Comparison of ENCODE assay signal across 9 cellular contexts in the genomic region with DNA sequence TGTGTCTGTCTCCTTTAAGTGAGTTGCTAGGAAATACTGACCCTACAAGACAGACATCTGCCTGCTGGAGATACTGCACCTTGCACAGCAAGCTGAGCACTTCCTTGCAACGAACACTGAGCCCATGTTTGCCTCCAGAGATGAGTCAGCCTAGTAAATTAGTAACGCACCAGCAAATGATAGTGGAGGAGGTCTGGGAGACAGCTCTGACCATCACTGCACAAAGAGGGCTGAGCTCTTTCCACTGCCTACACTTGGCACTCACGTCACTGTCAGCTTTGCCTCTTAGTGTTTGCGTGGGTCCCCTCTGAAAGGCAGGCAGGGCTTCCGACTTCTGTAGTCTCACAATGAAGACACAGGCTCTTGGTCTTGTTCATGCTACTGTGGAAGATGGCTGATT.
DNase-seq lines count a peak whose midpoint lies in the region; ATAC-seq and TF ChIP-seq lines count a peak whose summit lies in the region.
"Had no signal": no experiment of that assay in that cellular context is flagged by ENCODE, and none has a peak within 500 bp of the region (broad histone marks: within the 10 kb centered on the region; RNA-seq: fewer than 3 reads in every experiment).

No MANE protein-coding gene starts in this region.

- DNase-seq in GM13977 (ENCODE audit: low spot score) (peak; percentile 83), anterior cingulate cortex (lab: John Stamatoyannopoulos, UW) (peak in 47 of 58 donors; percentile 16 to 88 (median 54)), smooth muscle cell (lab: John Stamatoyannopoulos, UW; ENCODE audit: unreplicated experiment) (no peak), tibial artery (no peak)
- DNase-seq in effector CD8-positive, alpha-beta T cell (lab: John Stamatoyannopoulos, UW), result no peak
- DNase-seq in activated CD4-positive, alpha-beta T cell treated with anti-CD3 and anti-CD28 coated beads, Interleukin-2, amount 50 U/mL, for 1 hour, result no peak
- DNase-seq: naive B cell had no signal

- H3K36me3 ChIP-seq in smooth muscle cell (ENCODE audit: low read depth) (no peaks in the 10 kb centered on the region), tibial artery (peaks cover 0 to 20% (median 7%) of the 10 kb centered on the region in 3 donors)

- H3F3A ChIP-seq in smooth muscle cell (ENCODE audit: low read depth), result no peaks in the 10 kb centered on the region

- ATAC-seq in GM21381 (IDR thresholded peaks at IDR 0.05; ENCODE audit: unreplicated experiment), result peak; percentile 98
- peak; percentile 99 for ATAC-seq in HG03521 (IDR thresholded peaks at IDR 0.05; ENCODE audit: unreplicated experiment)

- no peaks in the 10 kb centered on the region for H3K9me3 ChIP-seq in smooth muscle cell (replicated peaks; ENCODE audit: low read depth)
- no peaks in the 10 kb centered on the region for H3K9me3 ChIP-seq in tibial artery

- H3K4me1 ChIP-seq in smooth muscle cell (ENCODE audit: low read depth), result no peaks in the 10 kb centered on the region
- H3K4me1 ChIP-seq in tibial artery, result peaks cover 0 to 6% (median 0%) of the 10 kb centered on the region in 4 donors

- H3K4me3 ChIP-seq in smooth muscle cell, result no peak overlapping the region
- no peak overlapping the region for H3K4me3 ChIP-seq in tibial artery

- intact Hi-C loops in tibial artery (cut with DNase I; ENCODE audit: low total_unique reads), result no loop called here

- in situ Hi-C loops in GM13977 (cut with MboI; ENCODE audit: low pct_unique_long_range_greater_than_20kb, low sequenced_read_pairs, unreplicated experiment), result no loop called here

- TF ChIP-seq CTCF in GM13977 (IDR thresholded peaks at IDR 0.05; ENCODE audit: extremely low read depth, insufficient read depth, missing control alignments) (no peak), smooth muscle cell (IDR thresholded peaks at IDR 0.05; ENCODE audit: borderline replicate concordance, insufficient read depth, poor library complexity, severe bottlenecking) (no peak), tibial artery (IDR thresholded peaks at IDR 0.05) (no peak)

- no peaks in the 10 kb centered on the region for H3K27me3 ChIP-seq in smooth muscle cell (ENCODE audit: low read depth)
- H3K27me3 ChIP-seq in tibial artery, result no peaks in the 10 kb centered on the region

- peak overlapping the region; percentile 13 for H3K4me2 ChIP-seq in smooth muscle cell

- 21% methylated on average over 5 of the region's 5 CpGs for WGBS in smooth muscle cell (ENCODE audit: low lambda C conversion rate)

- peak overlapping the region; percentile 28 for H3K27ac ChIP-seq in smooth muscle cell (ENCODE audit: low read depth)
- H3K27ac ChIP-seq in tibial artery, result no peak overlapping the region

- no peaks in the 10 kb centered on the region for H3K79me2 ChIP-seq in smooth muscle cell (ENCODE audit: low read depth)

- H2AFZ ChIP-seq in smooth muscle cell (ENCODE audit: low read depth), result no peak overlapping the region

- no peaks in the 10 kb centered on the region for H4K20me1 ChIP-seq in smooth muscle cell (ENCODE audit: low read depth)

- H3K9ac ChIP-seq in smooth muscle cell (ENCODE audit: low read depth), result no peak overlapping the region

Comparison
In these comparisons a context has a peak if more than half of its experiments do, and no peak if none do; other contexts are left out.
1. DNase-seq: peak in GM13977 (single experiment) and anterior cingulate cortex (47 of 58); none in smooth muscle cell (single experiment), tibial artery (0 of 2), effector CD8-positive, alpha-beta T cell (single experiment) and activated CD4-positive, alpha-beta T cell treated with anti-CD3 and anti-CD28 coated beads, Interleukin-2, amount 50 U/mL, for 1 hour (single experiment).